In genomic region chr9:122780026-122780425, GRCh38 we compare ENCODE assay signal across 1 cellular context.
TF ChIP-seq lines count a peak whose summit lies in the region.

No MANE protein-coding gene starts in this region.

TF ChIP-seq in HCT116, 20 proteins besides CTCF, POLR2A, EP300 and RAD21:
- TF ChIP-seq FOSL1 (IDR thresholded peaks at IDR 0.05; ENCODE audit: low read depth) (no peak), CBX3 (IDR thresholded peaks at IDR 0.05; ENCODE audit: low read depth) (no peak), SIN3A (IDR thresholded peaks at IDR 0.05; ENCODE audit: low read depth) (no peak), CEBPB (IDR thresholded peaks at IDR 0.05; ENCODE audit: low read depth) (no peak), TCF7L2 (IDR thresholded peaks at IDR 0.05; ENCODE audit: borderline replicate concordance, extremely low read depth, insufficient read depth, insufficient read length) (no peak), EZH2 (IDR thresholded peaks at IDR 0.05) (no peak)
- TF ChIP-seq, protein P1, sequence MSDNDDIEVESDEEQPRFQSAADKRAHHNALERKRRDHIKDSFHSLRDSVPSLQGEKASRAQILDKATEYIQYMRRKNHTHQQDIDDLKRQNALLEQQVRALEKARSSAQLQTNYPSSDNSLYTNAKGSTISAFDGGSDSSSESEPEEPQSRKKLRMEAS (IDR thresholded peaks at IDR 0.05) = no peak
